1 cellular context compared by ENCODE assay signal in the genomic region with DNA sequence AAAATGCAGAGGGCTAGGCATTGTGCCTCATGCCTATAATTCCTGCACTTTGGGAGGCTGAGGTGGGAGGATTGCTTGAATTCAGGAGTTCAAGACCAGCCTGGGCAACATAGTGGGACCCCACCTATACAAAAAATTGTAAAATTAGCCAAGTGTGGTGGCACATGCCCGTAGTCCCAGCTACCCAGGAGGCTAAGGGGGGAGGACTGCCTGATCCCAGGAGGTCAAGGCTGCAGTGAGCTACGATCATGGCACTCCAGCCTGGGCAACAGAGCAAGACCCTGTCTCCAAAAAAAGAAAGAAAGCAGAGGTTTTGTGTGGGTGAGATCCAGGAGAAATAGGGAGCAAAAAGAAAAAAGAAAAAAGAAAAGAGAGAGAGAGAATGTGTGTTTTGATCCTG.
TF ChIP-seq lines count a peak whose summit lies in the region.

No MANE protein-coding gene starts in this region.

TF ChIP-seq in A549, 52 proteins besides CTCF, POLR2A, EP300 and RAD21 (continued from another document):
- TF ChIP-seq, protein P1, sequence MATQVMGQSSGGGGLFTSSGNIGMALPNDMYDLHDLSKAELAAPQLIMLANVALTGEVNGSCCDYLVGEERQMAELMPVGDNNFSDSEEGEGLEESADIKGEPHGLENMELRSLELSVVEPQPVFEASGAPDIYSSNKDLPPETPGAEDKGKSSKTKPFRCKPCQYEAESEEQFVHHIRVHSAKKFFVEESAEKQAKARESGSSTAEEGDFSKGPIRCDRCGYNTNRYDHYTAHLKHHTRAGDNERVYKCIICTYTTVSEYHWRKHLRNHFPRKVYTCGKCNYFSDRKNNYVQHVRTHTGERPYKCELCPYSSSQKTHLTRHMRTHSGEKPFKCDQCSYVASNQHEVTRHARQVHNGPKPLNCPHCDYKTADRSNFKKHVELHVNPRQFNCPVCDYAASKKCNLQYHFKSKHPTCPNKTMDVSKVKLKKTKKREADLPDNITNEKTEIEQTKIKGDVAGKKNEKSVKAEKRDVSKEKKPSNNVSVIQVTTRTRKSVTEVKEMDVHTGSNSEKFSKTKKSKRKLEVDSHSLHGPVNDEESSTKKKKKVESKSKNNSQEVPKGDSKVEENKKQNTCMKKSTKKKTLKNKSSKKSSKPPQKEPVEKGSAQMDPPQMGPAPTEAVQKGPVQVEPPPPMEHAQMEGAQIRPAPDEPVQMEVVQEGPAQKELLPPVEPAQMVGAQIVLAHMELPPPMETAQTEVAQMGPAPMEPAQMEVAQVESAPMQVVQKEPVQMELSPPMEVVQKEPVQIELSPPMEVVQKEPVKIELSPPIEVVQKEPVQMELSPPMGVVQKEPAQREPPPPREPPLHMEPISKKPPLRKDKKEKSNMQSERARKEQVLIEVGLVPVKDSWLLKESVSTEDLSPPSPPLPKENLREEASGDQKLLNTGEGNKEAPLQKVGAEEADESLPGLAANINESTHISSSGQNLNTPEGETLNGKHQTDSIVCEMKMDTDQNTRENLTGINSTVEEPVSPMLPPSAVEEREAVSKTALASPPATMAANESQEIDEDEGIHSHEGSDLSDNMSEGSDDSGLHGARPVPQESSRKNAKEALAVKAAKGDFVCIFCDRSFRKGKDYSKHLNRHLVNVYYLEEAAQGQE (IDR thresholded peaks at IDR 0.05) = no peak
- TF ChIP-seq FOSL2 (IDR thresholded peaks at IDR 0.05) = no peak
- no peak for TF ChIP-seq FOSL2 (CRISPR knock-in tag; IDR thresholded peaks at IDR 0.05)
- TF ChIP-seq POLR2AphosphoS2 (conservative IDR thresholded peaks at IDR 0.05; ENCODE audit: low read length) = no peak
TF ChIP-seq in A549: peak in this region for 0.
